ENCODE assay signal across 14 cellular contexts in genomic region chr18:34370704-34371405, GRCh38.
"Had no signal": no experiment of that assay in that cellular context is flagged by ENCODE, and none has a peak within 500 bp of the region (broad histone marks: within the 10 kb centered on the region; RNA-seq: fewer than 3 reads in every experiment).

No MANE protein-coding gene starts in this region.

- H3K4me3 ChIP-seq: gastrocnemius medialis, left lung had no signal

- FAIRE-seq: keratinocyte had no signal

- H3K36me3 ChIP-seq: brain microvascular endothelial cell, gastrocnemius medialis, left lung, neutrophil had no signal

- H3K27me3 ChIP-seq: brain microvascular endothelial cell, gastrocnemius medialis, left lung, neutrophil had no signal

- DNase-seq: activated CD4-positive, alpha-beta T cell treated with anti-CD3 and anti-CD28 coated beads, Interleukin-2, amount 50 U/mL, for 1 hour; activated naive CD4-positive, alpha-beta T cell treated with Interleukin-2 at 50 U/mL for 16 hours; brain microvascular endothelial cell; cerebellar nuclear complex; effector memory CD4-positive, alpha-beta T cell; gastrocnemius medialis; left lung; mammary epithelial cell; naive thymus-derived CD8-positive, alpha-beta T cell; T-helper 9 cell had no signal

- ATAC-seq: activated T-helper 17 cell treated with anti-CD3 and anti-CD28 coated beads, Interleukin-2, amount 50 U/mL, for 72 hours; gastrocnemius medialis; left lung; naive thymus-derived CD8-positive, alpha-beta T cell; stimulated activated memory B cell treated with anti-CD40 and anti-IgM and Interleukin-4, amounts not matched to agents 10 μg/mL and 1 μg/mL and 100 μg/mL, for 72 hours had no signal
